14 cellular contexts compared by ENCODE assay signal in the genomic region with DNA sequence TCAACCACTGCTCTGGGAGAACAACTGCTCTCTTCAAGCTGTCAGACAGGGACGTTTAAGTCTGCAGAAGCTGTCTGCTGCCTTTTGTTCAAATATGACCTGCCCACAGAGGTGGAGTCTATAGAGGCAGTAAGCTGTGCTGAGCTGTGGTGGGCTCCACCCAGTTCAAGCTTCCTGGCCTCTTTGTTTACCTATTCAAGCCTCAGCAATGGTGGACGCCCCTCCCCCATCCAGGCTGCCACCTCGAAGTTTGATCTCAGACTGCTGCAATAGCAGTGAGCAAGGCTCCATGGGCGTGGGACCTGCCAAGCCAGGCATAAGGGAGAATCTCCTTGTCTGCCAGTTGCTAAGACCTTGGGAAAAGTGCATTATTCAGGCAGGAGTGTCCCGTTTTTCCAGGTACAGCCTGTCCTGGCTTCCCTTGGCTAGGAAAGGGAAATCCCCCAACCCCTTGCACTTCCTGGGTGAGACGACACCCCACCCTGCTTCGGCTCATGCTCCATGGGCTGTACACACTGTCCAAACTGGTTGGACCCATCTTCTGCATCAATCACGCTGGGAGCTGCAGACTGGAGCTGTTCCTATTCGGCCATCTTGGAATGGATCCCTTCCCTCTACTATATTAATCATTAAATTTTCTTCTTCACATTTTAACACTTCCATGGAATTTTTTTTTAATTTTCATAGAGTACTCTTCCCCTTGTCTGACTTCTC.
DNase-seq lines count a peak whose midpoint lies in the region; ATAC-seq, FAIRE-seq and TF ChIP-seq lines count a peak whose summit lies in the region.
"Had no signal": no experiment of that assay in that cellular context is flagged by ENCODE, and none has a peak within 500 bp of the region (broad histone marks: within the 10 kb centered on the region; RNA-seq: fewer than 3 reads in every experiment).

No MANE protein-coding gene starts in this region.

- H3K9me3 ChIP-seq in A549 = peaks cover 4% of the 10 kb centered on the region
- no peaks in the 10 kb centered on the region for H3K9me3 ChIP-seq in DND-41 (ENCODE audit: insufficient read depth, low read length, severe bottlenecking)
- H3K9me3 ChIP-seq in NT2/D1 (ENCODE audit: insufficient read depth, low read length) = no peaks in the 10 kb centered on the region; the same call in 1 of the 2 replicates
- H3K9me3 ChIP-seq: MG63 had no signal

- no peak for TF ChIP-seq RAD21 in A549 (conservative IDR thresholded peaks at IDR 0.05 in 1 of 2, IDR thresholded peaks at IDR 0.05 in 1 of 2)

- H3K9ac ChIP-seq in DND-41 (ENCODE audit: low read depth, low read length) (no peak overlapping the region), NT2/D1 (ENCODE audit: insufficient read length, low read depth) (no peak overlapping the region)

- H3K79me2 ChIP-seq in DND-41 (ENCODE audit: insufficient read depth, low read length) = no peaks in the 10 kb centered on the region

- POLR2A ChIA-PET in A549 (lab: Yijun Ruan, JAX) = no interaction called here

- no peak for FAIRE-seq in A549 (lab: Jason Lieb, UNC)

- no peak for TF ChIP-seq CTCF in A549 (IDR thresholded peaks at IDR 0.05)
- TF ChIP-seq CTCF in DND-41 (IDR thresholded peaks at IDR 0.05; ENCODE audit: borderline replicate concordance, extremely low read depth, low read length, poor library complexity, severe bottlenecking) = no peak

- H3K27me3 ChIP-seq in DND-41 (ENCODE audit: insufficient read depth, low read length, poor library complexity) (no peaks in the 10 kb centered on the region), NT2/D1 (ENCODE audit: insufficient read depth, insufficient read length) (no peaks in the 10 kb centered on the region)
- H3K27me3 ChIP-seq: MG63, right atrium auricular region, tibial artery had no signal

- TF ChIP-seq EP300 in A549 (IDR thresholded peaks at IDR 0.05) = no peak

- intact Hi-C loops in left colon (cut with DNase I, micrococcal nuclease) = no loop called here

- no peaks in the 10 kb centered on the region for H3K36me3 ChIP-seq in DND-41 (ENCODE audit: insufficient read depth, low read length)
- no peaks in the 10 kb centered on the region for H3K36me3 ChIP-seq in NT2/D1 (ENCODE audit: insufficient read depth, insufficient read length, low read length)
- H3K36me3 ChIP-seq: MG63, right atrium auricular region, tibial artery had no signal

- H3K4me3 ChIP-seq in A549 (peak overlapping the region; percentile 39), DND-41 (ENCODE audit: low read depth in 1 of 2, low read length in 2 of 2) (no peak overlapping the region), NT2/D1 (ENCODE audit: insufficient read length, low read depth) (no peak overlapping the region)
- H3K4me3 ChIP-seq: MG63, right atrium auricular region, tibial artery had no signal

- peak in 1 of 2 experiments; percentile 18 for DNase-seq in A549 (ENCODE audit: low read depth in 1 of 2, low spot score in 1 of 2)
- DNase-seq in DND-41 = peak; percentile 9
- DNase-seq in NT2/D1 (ENCODE audit: low read depth, low spot score) = peak; percentile 63
- peak; percentile 77 to 88 for DNase-seq in left colon
- no peak for DNase-seq in germinal center (ENCODE audit: low spot score)
- DNase-seq: activated naive CD8-positive, alpha-beta T cell treated with anti-CD3 and anti-CD28 coated beads, Interleukin-2, amount 10 ng/mL, durations not matched to agents 7 days and 5 days; dermis blood vessel endothelial cell; MG63; NCI-H524 treated with DMSO at 0.1 percent for 48 hours; tibial artery had no signal

- no peak for TF ChIP-seq POLR2A in A549 (IDR thresholded peaks at IDR 0.05; ENCODE audit: low read length)

- CTCF ChIA-PET in A549 (lab: Yijun Ruan, JAX) = no interaction called here

- no peaks in the 10 kb centered on the region for H4K20me1 ChIP-seq in DND-41 (ENCODE audit: insufficient read depth, low read length)

- H3K4me1 ChIP-seq in A549 (0 out of 3 replicates have a peak, but pooled peaks cover 5% of the 10 kb centered on the region), DND-41 (ENCODE audit: insufficient read depth, low read length) (no peaks in the 10 kb centered on the region), NT2/D1 (ENCODE audit: insufficient read depth, insufficient read length) (peaks cover 3% of the 10 kb centered on the region)

- WGBS in A549 (ENCODE audit: missing lambda C conversion rate) = 6% methylated on average over 9 of the region's 9 CpGs

- peak overlapping the region; percentile 73 for H3K4me2 ChIP-seq in A549
- H3K4me2 ChIP-seq in DND-41 (ENCODE audit: insufficient read depth, low read length) = no peak overlapping the region

- ATAC-seq in A549 = peak in 1 of 2 experiments; percentile 46; a peak in 3 of 6 replicates
- ATAC-seq in DND-41 (ENCODE audit: insufficient read depth, low read depth) = no peak
- peak; percentile 87 for ATAC-seq in left colon
- no peak for ATAC-seq in HG02763 (IDR thresholded peaks at IDR 0.05; ENCODE audit: unreplicated experiment)
- no peak for ATAC-seq in HG03135 (IDR thresholded peaks at IDR 0.05; ENCODE audit: unreplicated experiment)
- ATAC-seq in HG03025 (IDR thresholded peaks at IDR 0.05; ENCODE audit: low FRiP score, unreplicated experiment) = no peak

- peak overlapping the region in 1 of 2 experiments; percentile 50; a peak in 2 of 6 replicates for H3K27ac ChIP-seq in A549
- no peak overlapping the region for H3K27ac ChIP-seq in DND-41 (ENCODE audit: low read length)
- H3K27ac ChIP-seq: right atrium auricular region had no signal

- H2AFZ ChIP-seq in DND-41 (ENCODE audit: low read depth, low read length) = no peak overlapping the region

TF ChIP-seq in A549, 52 proteins besides CTCF, POLR2A, EP300 and RAD21:
- no peak for TF ChIP-seq MAZ (IDR thresholded peaks at IDR 0.05; ENCODE audit: borderline replicate concordance, low read depth, low read length)
- TF ChIP-seq TFCP2L1 (CRISPR knock-in tag; IDR thresholded peaks at IDR 0.05) = no peak
- TF ChIP-seq, protein P1, sequence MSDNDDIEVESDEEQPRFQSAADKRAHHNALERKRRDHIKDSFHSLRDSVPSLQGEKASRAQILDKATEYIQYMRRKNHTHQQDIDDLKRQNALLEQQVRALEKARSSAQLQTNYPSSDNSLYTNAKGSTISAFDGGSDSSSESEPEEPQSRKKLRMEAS (IDR thresholded peaks at IDR 0.05) = no peak
- TF ChIP-seq, protein P2, sequence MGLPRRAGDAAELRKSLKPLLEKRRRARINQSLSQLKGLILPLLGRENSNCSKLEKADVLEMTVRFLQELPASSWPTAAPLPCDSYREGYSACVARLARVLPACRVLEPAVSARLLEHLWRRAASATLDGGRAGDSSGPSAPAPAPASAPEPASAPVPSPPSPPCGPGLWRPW (IDR thresholded peaks at IDR 0.05) = no peak
- no peak for TF ChIP-seq NPAS2 (CRISPR knock-in tag; IDR thresholded peaks at IDR 0.05; ENCODE audit: borderline replicate concordance)
- TF ChIP-seq CBX8 (IDR thresholded peaks at IDR 0.05) = no peak
- no peak for TF ChIP-seq JUNB (IDR thresholded peaks at IDR 0.05)
- TF ChIP-seq PHF8 (IDR thresholded peaks at IDR 0.05; ENCODE audit: borderline replicate concordance, low read depth) = no peak
- TF ChIP-seq FOSL2 (IDR thresholded peaks at IDR 0.05) = no peak
- TF ChIP-seq FOSL2 (CRISPR knock-in tag; IDR thresholded peaks at IDR 0.05) = no peak
TF ChIP-seq in A549: peak in this region for 0.
